Comparison of ENCODE assay signal across 8 cellular contexts in genomic region chr7:87059525-87060287, GRCh38. TPM values are rescaled to one million over a fixed set of nuclear protein-coding genes. Genes with fewer than 3 reads are reported as not detected.
DNase-seq lines count a peak whose midpoint lies in the region; ATAC-seq and TF ChIP-seq lines count a peak whose summit lies in the region.

Gene ELAPOR2, minus strand, starts transcription at chr7:87059654. Its CDS starts 141 bp downstream, at chr7:87059513.

- H3K9me3 Mint-ChIP-seq in MCF 10A (ENCODE audit: unreplicated experiment): no peaks in the 10 kb centered on the region

- H3K27ac ChIP-seq in iPS-18a (ENCODE audit: low read length) (peak within 1 kb of the TSS; percentile 0), skeletal muscle tissue (ENCODE audit: low read depth, low read length) (peak within 1 kb of the TSS; percentile 44)

- peak within 1 kb of the TSS; percentile 69 for H3K4me3 Mint-ChIP-seq in MCF 10A (ENCODE audit: unreplicated experiment)

- H3K27me3 ChIP-seq in iPS-18a (ENCODE audit: control insufficient read depth, insufficient read depth, low read length): peaks cover 17% of the 10 kb centered on the region
- no peaks in the 10 kb centered on the region for H3K27me3 ChIP-seq in skeletal muscle tissue (ENCODE audit: control insufficient read depth in 3 of 3, insufficient read depth in 3 of 3, low read length in 3 of 3)

- peak; percentile 12 for TF ChIP-seq CTCF in MCF 10A (IDR thresholded peaks at IDR 0.05; ENCODE audit: unreplicated experiment)

- H3K9me3 ChIP-seq in iPS-18a (ENCODE audit: control insufficient read depth, low read depth, low read length) (no peaks in the 10 kb centered on the region), skeletal muscle tissue (ENCODE audit: control insufficient read depth in 3 of 3, low read length in 3 of 3) (no peaks in the 10 kb centered on the region)

- H3K27me3 Mint-ChIP-seq in MCF 10A (ENCODE audit: insufficient read depth, unreplicated experiment): peaks cover 17% of the 10 kb centered on the region

- H3K4me3 ChIP-seq in iPS-18a (ENCODE audit: low read length): peak within 1 kb of the TSS; percentile 70
- peak within 1 kb of the TSS; percentile 72 to 83 (median 80) for H3K4me3 ChIP-seq in skeletal muscle tissue (ENCODE audit: low read length in 3 of 3)

- POLR2A ChIA-PET in MCF 10A (lab: Yijun Ruan, JAX): interaction anchor here (1.3 to 3.3 kb wide), 3 partner anchors 21 to 127 kb away, joined by 8 to 13 read pairs (median 9); partner anchors contain the start of gene DMTF1

- H3K4me1 ChIP-seq in iPS-18a (ENCODE audit: control insufficient read depth, low read depth, low read length) (no peaks in the 10 kb centered on the region), skeletal muscle tissue (ENCODE audit: control insufficient read depth in 3 of 3, insufficient read depth in 3 of 3, low read length in 3 of 3) (peaks cover 9 to 13% (median 11%) of the 10 kb centered on the region in 3 donors)

- H3K9ac ChIP-seq in iPS-18a (ENCODE audit: low read length) (peak within 1 kb of the TSS; percentile 35), skeletal muscle tissue (ENCODE audit: low read depth in 1 of 3, low read length in 3 of 3) (peak within 1 kb of the TSS; percentile 57 to 81 (median 76))

- H3K27ac Mint-ChIP-seq in MCF 10A (ENCODE audit: low read depth, unreplicated experiment): no peak within 1 kb of the TSS

- H3K4me1 Mint-ChIP-seq in MCF 10A (ENCODE audit: insufficient read depth, unreplicated experiment): peaks cover 9% of the 10 kb centered on the region

- H3K36me3 Mint-ChIP-seq in MCF 10A (ENCODE audit: insufficient read depth, unreplicated experiment): no peaks in the 10 kb centered on the region

- peak; percentile 79 for DNase-seq in NCI-H187 treated with DMSO at 0.1 percent for 48 hours (lab: John Stamatoyannopoulos, UW)
- DNase-seq in UCSD-AML1 (lab: John Stamatoyannopoulos, UW; ENCODE audit: unreplicated experiment): peak; percentile 82
- peak; percentile 41 for DNase-seq in MCF 10A (ENCODE audit: unreplicated experiment)
- DNase-seq in HCEC 1CT: no peak

- BruUV-seq in MCF 10A (replicated peaks; lab: Mats Ljungman, UMichigan): no TSS peak

- no peaks in the 10 kb centered on the region for H3K36me3 ChIP-seq in iPS-18a (ENCODE audit: control insufficient read depth, low read depth, low read length)
- H3K36me3 ChIP-seq in skeletal muscle tissue (ENCODE audit: control insufficient read depth in 3 of 3, insufficient read depth in 3 of 3, low read length in 3 of 3): no peaks in the 10 kb centered on the region

- ATAC-seq in GM18505 (IDR thresholded peaks at IDR 0.05; ENCODE audit: unreplicated experiment) (peak; percentile 94), HG02884 (IDR thresholded peaks at IDR 0.05; ENCODE audit: unreplicated experiment) (peak; percentile 92)

- peak; percentile 59 for TF ChIP-seq POLR2A in GM18505 (IDR thresholded peaks at IDR 0.05; ENCODE audit: borderline replicate concordance, extremely low read depth, insufficient read depth, insufficient read length)

- CTCF ChIA-PET in MCF 10A (lab: Yijun Ruan, JAX): interaction anchor here (0.6 to 2.5 kb wide), 6 partner anchors 13 to 158 kb away, joined by 3 to 11 read pairs (median 4); no protein-coding TSS in a partner anchor

- intact Hi-C loops in MCF 10A (cut with micrococcal nuclease): loop anchor here (5.0 kb wide), 2 partner anchors 93 to 122 kb away; partner anchors contain the start of gene DMTF1

RNA-seq across cellular contexts. Expression of gene ELAPOR2, which starts in this region (rescaled TPM):
- 16.3 and 21.3 TPM in 2 replicates for total RNA-seq in MCF 10A (2022)
- total RNA-seq in skeletal muscle tissue: 7.8 TPM
